12 cellular contexts compared by ENCODE assay signal in genomic region chr15:32152574-32152973, GRCh38.
A peak's percentile ranks its signal among the peaks of the same experiment; 100 is the strongest.
DNase-seq lines count a peak whose midpoint lies in the region; TF ChIP-seq lines count a peak whose summit lies in the region.
"Had no signal": no experiment of that assay in that cellular context is flagged by ENCODE, and none has a peak within 500 bp of the region (broad histone marks: within the 10 kb centered on the region; RNA-seq: fewer than 3 reads in every experiment).

No MANE protein-coding gene starts in this region.

- no peak overlapping the region for H2BK15ac ChIP-seq in neuronal stem cell (ENCODE audit: low read length)

- no peak for TF ChIP-seq EP300 in esophagus muscularis mucosa (IDR thresholded peaks at IDR 0.05)

- H4K8ac ChIP-seq in neuronal stem cell (ENCODE audit: low read depth, low read length) = no peak overlapping the region

- no peaks in the 10 kb centered on the region for H3K4me1 Mint-ChIP-seq in CD8-positive, alpha-beta memory T cell

- H3K14ac ChIP-seq in neuronal stem cell (ENCODE audit: low read length) = no peak overlapping the region

- H3K27me3 ChIP-seq in NT2/D1 (ENCODE audit: insufficient read depth, insufficient read length) (no peaks in the 10 kb centered on the region), esophagus muscularis mucosa (no peaks in the 10 kb centered on the region), neuronal stem cell (ENCODE audit: control insufficient read depth in 3 of 3, insufficient read depth in 3 of 3, low read depth in 1 of 3, low read length in 3 of 3) (no peaks in the 10 kb centered on the region)
- H3K27me3 ChIP-seq in CD8-positive, alpha-beta memory T cell (ENCODE audit: insufficient read depth, low read length, poor library complexity, severe bottlenecking) = no peaks in the 10 kb centered on the region

- no peak overlapping the region for H2BK120ac ChIP-seq in neuronal stem cell (ENCODE audit: low read depth, low read length)

- intact Hi-C loops in esophagus muscularis mucosa (cut with DNase I) = no loop called here

- H3K9me3 Mint-ChIP-seq in CD8-positive, alpha-beta memory T cell = no peaks in the 10 kb centered on the region

- no peak overlapping the region for H3K4me3 Mint-ChIP-seq in CD8-positive, alpha-beta memory T cell

- no peak overlapping the region for H2AFZ ChIP-seq in neuronal stem cell (ENCODE audit: low read length)

- peak overlapping the region; percentile 13 for H3K18ac ChIP-seq in neuronal stem cell (ENCODE audit: low read length)

- H2AK5ac ChIP-seq in neuronal stem cell (ENCODE audit: low read depth, low read length) = no peak overlapping the region

- CTCF ChIA-PET in CD8-positive, alpha-beta memory T cell (lab: Charles Lee) = no interaction called here

- H3K9me3 ChIP-seq in NT2/D1 (ENCODE audit: insufficient read depth, low read length) (no peaks in the 10 kb centered on the region), esophagus muscularis mucosa (no peaks in the 10 kb centered on the region), neuronal stem cell (replicated peaks in 1 of 2; ENCODE audit: control insufficient read depth in 2 of 2, insufficient read depth in 1 of 2, low read depth in 1 of 2, low read length in 2 of 2) (no peaks in the 10 kb centered on the region)
- no peaks in the 10 kb centered on the region for H3K9me3 ChIP-seq in CD8-positive, alpha-beta memory T cell (ENCODE audit: low read length)

- DNase-seq in NCI-H82 (lab: John Stamatoyannopoulos, UW) (peak; percentile 39), NCI-H82 treated with DMSO at 0.1 percent for 48 hours (lab: John Stamatoyannopoulos, UW; ENCODE audit: unreplicated experiment) (no peak), NT2/D1 (ENCODE audit: low read depth, low spot score) (peak; percentile 20), esophagus muscularis mucosa (ENCODE audit: extremely low spot score) (peak; percentile 45), neuronal stem cell (ENCODE audit: low spot score) (no peak), SHP77 (lab: John Stamatoyannopoulos, UW) (no peak), pons (ENCODE audit: low spot score) (no peak)
- DNase-seq in CD8-positive, alpha-beta memory T cell = no peak
- DNase-seq: DMS53, GOT3, HCEC 1CT had no signal

- H3K27ac Mint-ChIP-seq in CD8-positive, alpha-beta memory T cell = no peak overlapping the region

- no peak overlapping the region for H4K91ac ChIP-seq in neuronal stem cell (ENCODE audit: low read depth, low read length, poor library complexity)

- H3K79me1 ChIP-seq in neuronal stem cell (ENCODE audit: low read depth, low read length) = no peaks in the 10 kb centered on the region

- no peak overlapping the region for H3K23ac ChIP-seq in neuronal stem cell (ENCODE audit: low read depth, low read length, poor library complexity)

- no peak for TF ChIP-seq CTCF in esophagus muscularis mucosa (IDR thresholded peaks at IDR 0.05)

- TF ChIP-seq POLR2A in esophagus muscularis mucosa (IDR thresholded peaks at IDR 0.05; ENCODE audit: low read depth) = no peak

- no peak overlapping the region for H3K4me2 ChIP-seq in neuronal stem cell (ENCODE audit: insufficient read depth, low read length, poor library complexity, severe bottlenecking)

- POLR2A ChIA-PET in CD8-positive, alpha-beta memory T cell (lab: Charles Lee) = no interaction called here

- no peak overlapping the region for H2BK12ac ChIP-seq in neuronal stem cell (ENCODE audit: low read length)

- no peaks in the 10 kb centered on the region for H3K4me1 ChIP-seq in NT2/D1 (ENCODE audit: insufficient read depth, insufficient read length)
- no peaks in the 10 kb centered on the region for H3K4me1 ChIP-seq in esophagus muscularis mucosa
- peaks cover 0 to 2% of the 10 kb centered on the region in 2 donors for H3K4me1 ChIP-seq in neuronal stem cell (ENCODE audit: control insufficient read depth in 2 of 2, insufficient read depth in 1 of 2, low read depth in 1 of 2, low read length in 2 of 2)
- H3K4me1 ChIP-seq in CD8-positive, alpha-beta memory T cell (ENCODE audit: insufficient read depth, low read length) = no peaks in the 10 kb centered on the region

- no peak overlapping the region for H2BK5ac ChIP-seq in neuronal stem cell (ENCODE audit: low read length)

- H3K36me3 Mint-ChIP-seq in CD8-positive, alpha-beta memory T cell = no peaks in the 10 kb centered on the region

- 88% methylated on average over 1 of the region's 1 CpG for WGBS in esophagus muscularis mucosa
- WGBS in neuronal stem cell (ENCODE audit: extremely low coverage in 2 of 2, insufficient read length in 2 of 2, insufficient replicate concordance in 1 of 2), 2 donors = no CpG with 5 or more reads among the region's 1 CpG

- peaks cover 6 to 10% of the 10 kb centered on the region in 2 donors for H3K27me3 Mint-ChIP-seq in CD8-positive, alpha-beta memory T cell

- H3K9ac ChIP-seq in NT2/D1 (ENCODE audit: insufficient read length, low read depth) (no peak overlapping the region), neuronal stem cell (ENCODE audit: low read depth, low read length, poor library complexity) (no peak overlapping the region)

- H3K4me3 ChIP-seq in NT2/D1 (ENCODE audit: insufficient read length, low read depth) = no peak overlapping the region
- H3K4me3 ChIP-seq in esophagus muscularis mucosa = no peak overlapping the region
- no peak overlapping the region for H3K4me3 ChIP-seq in neuronal stem cell (ENCODE audit: low read length in 2 of 2)
- H3K4me3 ChIP-seq in CD8-positive, alpha-beta memory T cell (ENCODE audit: low read length) = no peak overlapping the region

- H3K4ac ChIP-seq in neuronal stem cell (ENCODE audit: low read length) = no peak overlapping the region

- H3K27ac ChIP-seq in esophagus muscularis mucosa (replicated peaks in 1 of 4) (no peak overlapping the region), neuronal stem cell (replicated peaks; ENCODE audit: low read length) (no peak overlapping the region)
- no peak overlapping the region for H3K27ac ChIP-seq in CD8-positive, alpha-beta memory T cell (ENCODE audit: low read depth, low read length)
- H3K27ac ChIP-seq: 22Rv1 had no signal

- H3K36me3 ChIP-seq in NT2/D1 (ENCODE audit: insufficient read depth, insufficient read length, low read length) (no peaks in the 10 kb centered on the region), esophagus muscularis mucosa (no peaks in the 10 kb centered on the region), neuronal stem cell (replicated peaks in 1 of 2; ENCODE audit: control insufficient read depth in 2 of 2, insufficient read depth in 2 of 2, low read length in 2 of 2) (no peaks in the 10 kb centered on the region)
- H3K36me3 ChIP-seq in CD8-positive, alpha-beta memory T cell (ENCODE audit: insufficient read depth, low read length) = no peaks in the 10 kb centered on the region

Comparison
In these comparisons a context has a peak if more than half of its experiments do, and no peak if none do; other contexts are left out.
1. DNase-seq: peak in NCI-H82 (single experiment), NT2/D1 (single experiment) and esophagus muscularis mucosa (single experiment); none in NCI-H82 treated with DMSO at 0.1 percent for 48 hours (single experiment), neuronal stem cell (single experiment), CD8-positive, alpha-beta memory T cell (0 of 5), SHP77 (0 of 2) and pons (single experiment).